In the genomic region with DNA sequence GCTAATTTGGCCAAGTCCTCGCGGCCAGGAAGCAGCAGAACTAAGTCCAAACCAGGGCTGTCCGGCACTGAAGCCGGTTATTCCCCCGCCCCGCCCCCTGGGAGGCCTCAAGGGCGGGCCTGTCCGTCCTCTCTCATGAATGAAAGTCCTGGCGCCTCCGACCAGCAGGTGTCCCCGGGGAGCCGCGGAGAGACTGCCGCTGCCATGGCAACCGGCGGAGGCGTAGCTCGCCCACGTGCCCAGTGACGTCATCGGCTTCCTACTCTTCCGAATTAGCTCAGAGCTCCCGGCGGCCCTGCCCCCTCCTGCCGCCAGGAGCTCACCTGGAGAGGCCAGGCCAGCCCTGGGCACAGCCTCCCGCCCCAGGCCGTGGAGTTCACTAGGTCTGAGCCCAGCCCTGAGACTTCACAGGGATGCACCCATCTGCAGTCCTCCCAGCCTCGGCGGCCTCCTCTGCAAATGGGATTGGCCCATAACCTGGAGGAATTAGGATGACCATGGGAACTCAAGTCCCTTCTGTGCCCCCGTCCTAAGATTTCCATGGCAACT, we compare ENCODE assay signal across 8 cellular contexts. TPM values are rescaled to one million over a fixed set of nuclear protein-coding genes. Genes with fewer than 3 reads are reported as not detected.
DNase-seq lines count a peak whose midpoint lies in the region; ATAC-seq and TF ChIP-seq lines count a peak whose summit lies in the region.

No MANE protein-coding gene starts in this region.

- no peaks in the 10 kb centered on the region for H3K36me3 Mint-ChIP-seq in activated CD4-positive, alpha-beta memory T cell treated with anti-CD3 and anti-CD28 coated beads, Interleukin-2, amount 10 ng/mL, durations not matched to agents 7 days and 5 days (ENCODE audit: low read depth)

- under 1% methylated on average over 30 of the region's 30 CpGs for WGBS in liver

- peak overlapping the region; percentile 95 for H3K4me3 ChIP-seq in BJ (ENCODE audit: low read depth, low read length)
- H3K4me3 ChIP-seq in dorsolateral prefrontal cortex = peak overlapping the region; percentile 53 to 82 (median 73)
- peak overlapping the region; percentile 34 to 82 (median 59) for H3K4me3 ChIP-seq in liver (ENCODE audit: low read depth in 1 of 3, low read length in 3 of 3)

- H3K27ac ChIP-seq in dorsolateral prefrontal cortex (peak overlapping the region in 57 of 59 donors; percentile 2 to 93 (median 80)), liver (ENCODE audit: low read depth in 1 of 2, low read length in 2 of 2) (peak overlapping the region; percentile 80 to 96)

- peak; percentile 81 to 84 for TF ChIP-seq RAD21 in liver (IDR thresholded peaks at IDR 0.05)

- no peaks in the 10 kb centered on the region for H3K27me3 ChIP-seq in BJ (ENCODE audit: control insufficient read depth, insufficient read depth, low read length)
- no peaks in the 10 kb centered on the region for H3K27me3 ChIP-seq in dorsolateral prefrontal cortex
- no peaks in the 10 kb centered on the region for H3K27me3 ChIP-seq in liver (ENCODE audit: control insufficient read depth in 4 of 4, insufficient read depth in 4 of 4, low read length in 3 of 4)

- ATAC-seq in GM19324 (IDR thresholded peaks at IDR 0.05; ENCODE audit: low FRiP score, unreplicated experiment) = peak; percentile 38

- POLR2A ChIA-PET in BJ (lab: Charles Lee) = no interaction called here
- POLR2A ChIA-PET in activated CD4-positive, alpha-beta memory T cell treated with anti-CD3 and anti-CD28 coated beads, Interleukin-2, amount 10 ng/mL, durations not matched to agents 7 days and 5 days (lab: Charles Lee) = interaction anchor here (0.6 to 7.3 kb wide), 17 partner anchors 10 to 250 kb away, joined by 3 to 36 read pairs (median 4); a partner anchor contains a TSS

- H3K36me3 ChIP-seq in BJ (ENCODE audit: control insufficient read depth, insufficient read depth, low read length) = peaks cover 17% of the 10 kb centered on the region
- peaks cover under 1 to 13% (median 3%) of the 10 kb centered on the region in 4 donors for H3K36me3 ChIP-seq in liver (ENCODE audit: control insufficient read depth in 4 of 4, insufficient read depth in 3 of 4, low read depth in 1 of 4, low read length in 3 of 4)

- no peaks in the 10 kb centered on the region for H3K27me3 Mint-ChIP-seq in activated CD4-positive, alpha-beta memory T cell treated with anti-CD3 and anti-CD28 coated beads, Interleukin-2, amount 10 ng/mL, durations not matched to agents 7 days and 5 days

- no peaks in the 10 kb centered on the region for H3K9me3 ChIP-seq in liver (ENCODE audit: control insufficient read depth in 4 of 4, low read length in 3 of 4)

- CTCF ChIA-PET in BJ (lab: Yijun Ruan, JAX) = interaction anchor here (0.7 to 5.9 kb wide), 27 partner anchors 10 to 222 kb away, joined by 3 to 74 read pairs (median 5); a partner anchor contains a TSS
- CTCF ChIA-PET in activated CD4-positive, alpha-beta memory T cell treated with anti-CD3 and anti-CD28 coated beads, Interleukin-2, amount 10 ng/mL, durations not matched to agents 7 days and 5 days (lab: Charles Lee) = interaction anchor here (0.6 to 4.7 kb wide), 40 partner anchors 9 to 483 kb away, joined by 3 to 72 read pairs (median 6); a partner anchor contains a TSS

- peak; percentile 82 for TF ChIP-seq CTCF in BJ (IDR thresholded peaks at IDR 0.05; ENCODE audit: insufficient read depth, low read depth, low read length)
- TF ChIP-seq CTCF in dorsolateral prefrontal cortex (IDR thresholded peaks at IDR 0.05 in 54 of 56, conservative IDR thresholded peaks at IDR 0.05 in 2 of 56; ENCODE audit: low read depth in 1 of 56, partially characterized antibody in 56 of 56) = peak; percentile 64 to 96 (median 86)
- TF ChIP-seq CTCF in liver (IDR thresholded peaks at IDR 0.05; ENCODE audit: low read depth, low read length, missing input control) = peak; percentile 76

- H3K9ac ChIP-seq in liver (ENCODE audit: low read depth in 1 of 2, low read length in 2 of 2) = peak overlapping the region in 1 of 2 donors; percentile 90

- H3K4me1 Mint-ChIP-seq in activated CD4-positive, alpha-beta memory T cell treated with anti-CD3 and anti-CD28 coated beads, Interleukin-2, amount 10 ng/mL, durations not matched to agents 7 days and 5 days = peaks cover 37% of the 10 kb centered on the region

- peak overlapping the region; percentile 58 for H3K27ac Mint-ChIP-seq in activated CD4-positive, alpha-beta memory T cell treated with anti-CD3 and anti-CD28 coated beads, Interleukin-2, amount 10 ng/mL, durations not matched to agents 7 days and 5 days

- H3K9me3 Mint-ChIP-seq in activated CD4-positive, alpha-beta memory T cell treated with anti-CD3 and anti-CD28 coated beads, Interleukin-2, amount 10 ng/mL, durations not matched to agents 7 days and 5 days = no peaks in the 10 kb centered on the region

- intact Hi-C loops in dorsolateral prefrontal cortex (cut with DNase I) = loop anchor here (2.0 to 5.0 kb wide), 4 partner anchors 95 to 212 kb away; no protein-coding TSS in a partner anchor

- peak overlapping the region; percentile 64 for H3K4me3 Mint-ChIP-seq in activated CD4-positive, alpha-beta memory T cell treated with anti-CD3 and anti-CD28 coated beads, Interleukin-2, amount 10 ng/mL, durations not matched to agents 7 days and 5 days

- H3K4me1 ChIP-seq in liver (ENCODE audit: control insufficient read depth in 4 of 4, insufficient read depth in 4 of 4, low read length in 3 of 4) = peaks cover 8 to 28% (median 16%) of the 10 kb centered on the region in 4 donors

- DNase-seq in BJ (ENCODE audit: low read depth) = peak; percentile 81
- DNase-seq in HK-2 (ENCODE audit: unreplicated experiment) = peak; percentile 98
- DNase-seq in NCI-H82 treated with DMSO at 0.1 percent for 48 hours (lab: John Stamatoyannopoulos, UW; ENCODE audit: unreplicated experiment) = peak; percentile 91
- DNase-seq in activated CD4-positive, alpha-beta memory T cell treated with anti-CD3 and anti-CD28 coated beads, Interleukin-2, amount 10 ng/mL, durations not matched to agents 7 days and 5 days = peak; percentile 96
- peak; percentile 99 to 100 (median 100) for DNase-seq in dorsolateral prefrontal cortex
- peak; percentile 98 for DNase-seq in stimulated activated CD4-positive, alpha-beta T cell treated with anti-CD3 and anti-CD28 coated beads, Interleukin-4, amount 100 ng/mL, for 1 hour

TF ChIP-seq in liver, 16 proteins besides CTCF, POLR2A, EP300 and RAD21 (continues in another document):
- TF ChIP-seq HNF4G (IDR thresholded peaks at IDR 0.05) (no peak), YY1 (IDR thresholded peaks at IDR 0.05) (peak; percentile 63), RXRA (IDR thresholded peaks at IDR 0.05) (peak; percentile 48 to 70), JUND (IDR thresholded peaks at IDR 0.05) (peak; percentile 51 to 89), SP1 (IDR thresholded peaks at IDR 0.05) (peak; percentile 89), HNF4A (conservative IDR thresholded peaks at IDR 0.05) (peak; percentile 74 to 84), EGR1 (IDR thresholded peaks at IDR 0.05; ENCODE audit: low read depth in 2 of 2) (peak; percentile 85 to 92), GABPA (IDR thresholded peaks at IDR 0.05 in 1 of 2, conservative IDR thresholded peaks at IDR 0.05 in 1 of 2) (peak in 1 of 2 donors; percentile 56)
- TF ChIP-seq, protein P1, sequence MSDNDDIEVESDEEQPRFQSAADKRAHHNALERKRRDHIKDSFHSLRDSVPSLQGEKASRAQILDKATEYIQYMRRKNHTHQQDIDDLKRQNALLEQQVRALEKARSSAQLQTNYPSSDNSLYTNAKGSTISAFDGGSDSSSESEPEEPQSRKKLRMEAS (IDR thresholded peaks at IDR 0.05) = no peak

RNA-seq across cellular contexts. Expression of a gene that starts 1.3 kb away (rescaled TPM):
- polyA plus RNA-seq in BJ (2011; rRNA removed) (2.8 and 5.3 TPM in 2 replicates), liver (1 to 10 TPM; 4.6 to 7.8 TPM)
- 3.3 and 3.7 TPM in 2 replicates for polyA minus RNA-seq in BJ (2011; rRNA and poly(A)+ RNA removed)
- total RNA-seq in activated CD4-positive, alpha-beta memory T cell treated with anti-CD3 and anti-CD28 coated beads, Interleukin-2, amount 10 ng/mL, durations not matched to agents 7 days and 5 days = 10 to 100 TPM in 1 of 2 experiments, 1 to 10 TPM in 1; 9.4 to 10.0 TPM
- total RNA-seq in dorsolateral prefrontal cortex (10 to 100 TPM in 85 of 120 experiments, 1 to 10 TPM in 35; 4.5 to 25.5 (median 11.4) TPM), liver (10 to 100 TPM in 1 of 2 donors, 1 to 10 TPM in 1; 5.9 to 11.3 TPM)

RNA-seq across cellular contexts. Expression of a gene that starts 13.7 kb away (rescaled TPM):
- polyA plus RNA-seq in BJ (2011; rRNA removed) = 31.5 and 56.0 TPM in 2 replicates
- 16.2 and 20.0 TPM in 2 replicates for polyA minus RNA-seq in BJ (2011; rRNA and poly(A)+ RNA removed)
- 10 to 100 TPM; 73.2 to 74.0 TPM for total RNA-seq in activated CD4-positive, alpha-beta memory T cell treated with anti-CD3 and anti-CD28 coated beads, Interleukin-2, amount 10 ng/mL, durations not matched to agents 7 days and 5 days
- total RNA-seq in dorsolateral prefrontal cortex = 100 to 1,000 TPM in 49 of 120 experiments, 10 to 100 TPM in 71; 57.3 to 194 (median 96.1) TPM
- 10 to 100 TPM; 25.1 to 68.4 TPM for total RNA-seq in liver
- 10 to 100 TPM; 43.6 to 81.2 TPM for polyA plus RNA-seq in liver

RNA-seq across cellular contexts. Expression of a gene that starts 20.5 kb away (rescaled TPM):
- polyA plus RNA-seq in BJ (2011; rRNA removed) (8.3 and 15.6 TPM in 2 replicates), liver (1 to 10 TPM; 3.8 to 7.2 TPM)
- 7.6 and 7.7 TPM in 2 replicates for polyA minus RNA-seq in BJ (2011; rRNA and poly(A)+ RNA removed)
- 1 to 10 TPM; 7.0 to 7.8 TPM for total RNA-seq in activated CD4-positive, alpha-beta memory T cell treated with anti-CD3 and anti-CD28 coated beads, Interleukin-2, amount 10 ng/mL, durations not matched to agents 7 days and 5 days
- total RNA-seq in dorsolateral prefrontal cortex (10 to 100 TPM; 29.3 to 75.4 (median 48.9) TPM), liver (1 to 10 TPM; 3.6 to 4.5 TPM)

RNA-seq across cellular contexts. Expression of a gene that starts 21.2 kb away (rescaled TPM):
- polyA plus RNA-seq in BJ (2011; rRNA removed) = 5.6 and 8.5 TPM in 2 replicates
- 7.9 and 8.9 TPM in 2 replicates for polyA minus RNA-seq in BJ (2011; rRNA and poly(A)+ RNA removed)
- total RNA-seq in activated CD4-positive, alpha-beta memory T cell treated with anti-CD3 and anti-CD28 coated beads, Interleukin-2, amount 10 ng/mL, durations not matched to agents 7 days and 5 days = 10 to 100 TPM; 50.4 to 56.5 TPM
- total RNA-seq in dorsolateral prefrontal cortex = 10 to 100 TPM; 23.1 to 70.6 (median 42.1) TPM
- total RNA-seq in liver = 10 to 100 TPM; 10.2 to 22.8 TPM
- polyA plus RNA-seq in liver = 1 to 10 TPM; 4.9 to 7.3 TPM

RNA-seq across cellular contexts. Expression of a gene that starts 42.5 kb away (rescaled TPM):
- polyA plus RNA-seq in BJ (2011; rRNA removed) (2.6 TPM in 2 replicates), liver (1 to 10 TPM; 1.6 to 3.5 TPM)
- 1.3 and 1.6 TPM in 2 replicates for polyA minus RNA-seq in BJ (2011; rRNA and poly(A)+ RNA removed)
- 1 to 10 TPM; 8.1 to 9.2 TPM for total RNA-seq in activated CD4-positive, alpha-beta memory T cell treated with anti-CD3 and anti-CD28 coated beads, Interleukin-2, amount 10 ng/mL, durations not matched to agents 7 days and 5 days
- total RNA-seq in dorsolateral prefrontal cortex (10 to 100 TPM; 14.5 to 39.6 (median 23.2) TPM), liver (1 to 10 TPM; 3.3 to 3.6 TPM)

Comparison
In these comparisons a context has a peak if more than half of its experiments do, and no peak if none do; other contexts are left out.
1. Peak in every context shown above with its lines: DNase-seq, ATAC-seq, H3K4me3 ChIP-seq and H3K27ac ChIP-seq.